Comparison of ENCODE assay signal across 2 cellular contexts in genomic region chr11:35812850-35813249, GRCh38.
TF ChIP-seq lines count a peak whose summit lies in the region.

No MANE protein-coding gene starts in this region.

TF ChIP-seq in liver, 16 proteins besides CTCF, POLR2A, EP300 and RAD21 (continued from another document):
- TF ChIP-seq MAX (IDR thresholded peaks at IDR 0.05) (no peak), REST (IDR thresholded peaks at IDR 0.05) (no peak)

TF ChIP-seq in HepG2, 621 proteins besides CTCF, POLR2A, EP300 and RAD21 (continued from another document):
- no peak for TF ChIP-seq CERS6 (CRISPR knock-in tag; IDR thresholded peaks at IDR 0.05)
- no peak for TF ChIP-seq ZKSCAN8 (CRISPR knock-in tag; IDR thresholded peaks at IDR 0.05; ENCODE audit: borderline replicate concordance)
- TF ChIP-seq ISX (CRISPR knock-in tag; conservative IDR thresholded peaks at IDR 0.05) = no peak
- TF ChIP-seq ZNF800 (CRISPR knock-in tag; IDR thresholded peaks at IDR 0.05) = no peak
- no peak for TF ChIP-seq ZNF691 (CRISPR knock-in tag; IDR thresholded peaks at IDR 0.05; ENCODE audit: borderline replicate concordance, low read depth)
- TF ChIP-seq ZNF33A (CRISPR knock-in tag; IDR thresholded peaks at IDR 0.05; ENCODE audit: borderline replicate concordance) = no peak
- TF ChIP-seq USF2 (IDR thresholded peaks at IDR 0.05; ENCODE audit: low read depth, low read length) = no peak
- no peak for TF ChIP-seq USF2 (CRISPR knock-in tag; IDR thresholded peaks at IDR 0.05; ENCODE audit: borderline replicate concordance)
- no peak for TF ChIP-seq ZNF644 (CRISPR knock-in tag; IDR thresholded peaks at IDR 0.05; ENCODE audit: low read depth)
- no peak for TF ChIP-seq ZNF737 (CRISPR knock-in tag; IDR thresholded peaks at IDR 0.05; ENCODE audit: borderline replicate concordance)
- no peak for TF ChIP-seq KLF12 (CRISPR knock-in tag; IDR thresholded peaks at IDR 0.05; ENCODE audit: borderline replicate concordance)
